8 cellular contexts compared by ENCODE assay signal in the genomic region with DNA sequence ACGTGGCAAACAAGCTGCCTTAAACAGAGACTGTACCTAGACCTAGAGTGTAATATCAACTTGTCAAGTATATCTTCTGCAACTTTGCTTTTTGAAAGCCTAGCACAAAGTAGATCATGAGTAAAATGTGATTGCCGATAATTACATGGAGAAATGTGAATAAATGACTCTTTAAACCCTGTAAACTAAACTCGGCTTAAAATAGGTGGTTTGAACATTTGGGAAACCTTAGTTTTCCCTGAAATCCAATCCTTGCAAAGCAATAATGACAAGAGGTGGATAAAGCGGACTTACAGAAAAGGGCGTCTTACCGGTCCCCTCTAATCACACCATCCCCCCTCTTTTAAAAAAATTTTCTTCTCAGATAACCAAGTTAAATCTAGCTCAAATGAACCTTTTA. TPM values are rescaled to one million over a fixed set of nuclear protein-coding genes. Genes with fewer than 3 reads are reported as not detected.
A peak's percentile ranks its signal among the peaks of the same experiment; 100 is the strongest.
DNase-seq lines count a peak whose midpoint lies in the region; ATAC-seq, FAIRE-seq and TF ChIP-seq lines count a peak whose summit lies in the region.

No MANE protein-coding gene starts in this region.

- H4K20me1 ChIP-seq in SK-N-SH (ENCODE audit: insufficient read depth): peaks cover 7% of the 10 kb centered on the region; the same call in 1 of the 2 replicates

- peaks cover 0 to 6% of the 10 kb centered on the region in 2 experiments; a peak in 3 of 4 replicates for H3K4me1 ChIP-seq in SK-N-SH (ENCODE audit: control insufficient read depth in 1 of 2, insufficient read depth in 2 of 2, low read depth in 1 of 2, low read length in 1 of 2)

- peak; percentile 72 for FAIRE-seq in GM12891 (lab: Jason Lieb, UNC)

- H2AFZ ChIP-seq in SK-N-SH (ENCODE audit: low read depth): peak overlapping the region; percentile 94

- POLR2A ChIA-PET in SK-N-SH (lab: Yijun Ruan, JAX): interaction anchor here (0.6 to 1.0 kb wide), 3 partner anchors 29 to 106 kb away, joined by 3 to 5 read pairs (median 4); no protein-coding TSS in a partner anchor

- CTCF ChIA-PET in SK-N-SH (lab: Yijun Ruan, JAX): interaction anchor here (0.6 to 1.0 kb wide), 3 partner anchors 33 to 186 kb away, joined by 3 to 4 read pairs (median 4); no protein-coding TSS in a partner anchor

- H3K27me3 ChIP-seq in SK-N-SH (ENCODE audit: insufficient read depth): no peaks in the 10 kb centered on the region

- H3K27ac ChIP-seq in SK-N-SH (ENCODE audit: low read depth in 2 of 2, low read length in 1 of 2): peak overlapping the region; percentile 85 to 91

- peaks cover 0 to 10% of the 10 kb centered on the region in 2 experiments for H3K36me3 ChIP-seq in SK-N-SH (replicated peaks in 1 of 2; ENCODE audit: control insufficient read depth in 1 of 2, insufficient read depth in 2 of 2, low read length in 1 of 2)

- H3F3A ChIP-seq in SK-N-SH (replicated peaks; ENCODE audit: insufficient read depth): no peaks in the 10 kb centered on the region

- DNase-seq in GM12891 (ENCODE audit: insufficient read length, low spot score) (no peak), SK-N-SH (no peak), fibroblast of mammary gland (ENCODE audit: low read depth) (peak; percentile 3), skeletal muscle cell (ENCODE audit: low read depth) (no peak), SHP77 (lab: John Stamatoyannopoulos, UW) (no peak)

- ATAC-seq in HG03095 (IDR thresholded peaks at IDR 0.05; ENCODE audit: unreplicated experiment): no peak
- ATAC-seq in GM21381 (IDR thresholded peaks at IDR 0.05; ENCODE audit: unreplicated experiment): no peak
- no peak for ATAC-seq in GM21825 (IDR thresholded peaks at IDR 0.05; ENCODE audit: unreplicated experiment)

- H3K9ac ChIP-seq in SK-N-SH: peak overlapping the region; percentile 89

- H3K9me3 ChIP-seq in SK-N-SH: peaks cover 5% of the 10 kb centered on the region; the same call in 1 of the 2 replicates

- 11% methylated on average over 6 of the region's 6 CpGs for WGBS in SK-N-SH (ENCODE audit: low lambda C conversion rate)

- H3K9me2 ChIP-seq in SK-N-SH: no peaks in the 10 kb centered on the region

- TF ChIP-seq POLR2A in GM12891 (IDR thresholded peaks at IDR 0.05; ENCODE audit: low read depth, low read length): no peak

- H3K79me2 ChIP-seq in SK-N-SH (ENCODE audit: insufficient read depth): peaks cover 53% of the 10 kb centered on the region

- no peak for TF ChIP-seq EP300 in SK-N-SH (IDR thresholded peaks at IDR 0.05; ENCODE audit: borderline replicate concordance in 1 of 2, low read depth in 1 of 2, low read length in 1 of 2)

- H3K4me3 ChIP-seq in SK-N-SH (ENCODE audit: low read depth in 2 of 2, low read length in 1 of 2) (peak overlapping the region; percentile 86 to 88), fibroblast of mammary gland (ENCODE audit: control insufficient read depth, low read depth, low read length) (peak overlapping the region; percentile 82), skeletal muscle cell (ENCODE audit: low read depth, low read length) (peak overlapping the region; percentile 78)

- no peak for TF ChIP-seq RAD21 in SK-N-SH (IDR thresholded peaks at IDR 0.05; ENCODE audit: low read length)

- H3K4me2 ChIP-seq in SK-N-SH: peak overlapping the region; percentile 76

- TF ChIP-seq CTCF in SK-N-SH (IDR thresholded peaks at IDR 0.05): no peak
- no peak for TF ChIP-seq CTCF in fibroblast of mammary gland (conservative IDR thresholded peaks at IDR 0.05; ENCODE audit: control insufficient read depth, insufficient read depth, low read depth, low read length)

TF ChIP-seq in GM12891, 5 proteins besides CTCF, POLR2A, EP300 and RAD21:
- TF ChIP-seq POU2F2 (IDR thresholded peaks at IDR 0.05; ENCODE audit: low read depth, low read length) (no peak), POLR2AphosphoS5 (IDR thresholded peaks at IDR 0.05; ENCODE audit: low read depth, low read length) (no peak), TAF1 (IDR thresholded peaks at IDR 0.05; ENCODE audit: low read depth, low read length) (no peak), SPI1 (IDR thresholded peaks at IDR 0.05; ENCODE audit: low read depth, low read length) (no peak), PAX5 (IDR thresholded peaks at IDR 0.05; ENCODE audit: insufficient read depth, low read length, severe bottlenecking) (no peak)

TF ChIP-seq in SK-N-SH, 30 proteins besides CTCF, POLR2A, EP300 and RAD21:
- TF ChIP-seq REST (IDR thresholded peaks at IDR 0.05; ENCODE audit: low read depth, low read length): no peak
- TF ChIP-seq SMC3 (IDR thresholded peaks at IDR 0.05; ENCODE audit: low read depth, low read length): no peak
- TF ChIP-seq ELF1 (IDR thresholded peaks at IDR 0.05): no peak
- TF ChIP-seq, protein P1, sequence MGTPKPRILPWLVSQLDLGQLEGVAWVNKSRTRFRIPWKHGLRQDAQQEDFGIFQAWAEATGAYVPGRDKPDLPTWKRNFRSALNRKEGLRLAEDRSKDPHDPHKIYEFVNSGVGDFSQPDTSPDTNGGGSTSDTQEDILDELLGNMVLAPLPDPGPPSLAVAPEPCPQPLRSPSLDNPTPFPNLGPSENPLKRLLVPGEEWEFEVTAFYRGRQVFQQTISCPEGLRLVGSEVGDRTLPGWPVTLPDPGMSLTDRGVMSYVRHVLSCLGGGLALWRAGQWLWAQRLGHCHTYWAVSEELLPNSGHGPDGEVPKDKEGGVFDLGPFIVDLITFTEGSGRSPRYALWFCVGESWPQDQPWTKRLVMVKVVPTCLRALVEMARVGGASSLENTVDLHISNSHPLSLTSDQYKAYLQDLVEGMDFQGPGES (IDR thresholded peaks at IDR 0.05; ENCODE audit: low read depth, low read length): no peak
- no peak for TF ChIP-seq EZH2phosphoT487 (IDR thresholded peaks at IDR 0.05; ENCODE audit: borderline replicate concordance, low read depth)

RNA-seq across cellular contexts. Expression of gene PSMD14, which starts 0.5 kb away (rescaled TPM):
- 66.5 TPM for polyA plus RNA-seq in GM12891 (2012; ENCODE audit: low read depth, missing spikeins)
- 50.4 and 68.2 TPM in 2 replicates for polyA plus RNA-seq in SK-N-SH (2012; rRNA removed)
- 79.7 and 98.0 TPM in 2 replicates for polyA plus RNA-seq in SK-N-SH (2012; cell fraction: cytosol; rRNA removed)
- 17.7 and 38.2 TPM in 2 replicates for polyA plus RNA-seq in SK-N-SH (2012; cell fraction: nucleus; rRNA removed)
